In the genomic region with DNA sequence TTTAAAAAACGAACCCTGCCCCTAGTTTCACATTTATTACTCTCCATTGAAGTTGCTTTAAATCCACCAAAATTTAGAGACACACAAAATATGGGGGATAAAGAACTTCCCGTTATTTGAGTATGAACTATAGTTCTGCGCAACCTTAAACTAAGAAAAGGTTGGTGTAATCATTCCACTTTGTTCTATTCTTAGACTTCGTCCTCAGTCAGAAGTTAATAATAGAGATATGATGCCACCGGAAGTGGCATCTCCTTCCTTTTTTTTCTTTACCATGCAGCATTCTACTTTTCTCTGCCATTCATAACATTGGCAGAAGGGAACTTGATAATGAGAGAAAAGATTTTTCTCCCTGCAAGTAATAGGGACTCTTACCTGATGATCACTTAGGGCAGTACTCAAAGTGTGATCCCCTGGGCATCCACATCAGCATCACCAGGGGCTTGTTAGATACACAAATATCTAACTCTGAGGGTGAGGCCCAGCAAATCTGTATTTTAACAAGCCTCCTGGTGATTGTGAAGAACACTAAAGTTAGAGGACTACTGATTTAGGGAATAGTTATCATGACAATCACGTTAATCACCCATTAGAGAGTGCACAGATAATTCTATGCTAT, we compare ENCODE assay signal across 23 cellular contexts.
DNase-seq lines count a peak whose midpoint lies in the region; ATAC-seq and TF ChIP-seq lines count a peak whose summit lies in the region.
"Had no signal": no experiment of that assay in that cellular context is flagged by ENCODE, and none has a peak within 500 bp of the region (broad histone marks: within the 10 kb centered on the region; RNA-seq: fewer than 3 reads in every experiment).

No MANE protein-coding gene starts in this region.

- H3K9me3 ChIP-seq in right cardiac atrium (ENCODE audit: control insufficient read depth, low read length) (no peaks in the 10 kb centered on the region), upper lobe of right lung (no peaks in the 10 kb centered on the region)
- H3K9me3 ChIP-seq: HAP-1 had no signal

- no peak for TF ChIP-seq CTCF in upper lobe of right lung (IDR thresholded peaks at IDR 0.05)

- H3K27me3 ChIP-seq in right cardiac atrium (ENCODE audit: control insufficient read depth, insufficient read depth) (no peaks in the 10 kb centered on the region), upper lobe of right lung (no peaks in the 10 kb centered on the region)

- DNase-seq in Right ventricle myocardium inferior (ENCODE audit: missing footprints), result no peak
- no peak for DNase-seq in cardiac septum (ENCODE audit: low spot score)
- no peak for DNase-seq in Right ventricle myocardium superior
- no peak for DNase-seq in right cardiac atrium
- DNase-seq in upper lobe of right lung, result no peak
- no peak for DNase-seq in T1000 (lab: John Stamatoyannopoulos, UW)
- DNase-seq: AML-193; C1 segment of cervical spinal cord; Calu3; CD8-positive, alpha-beta memory T cell; KG1; NCI-H1417; NCI-H1694 treated with DMSO at 0.1 percent for 48 hours; NCI-H2081 treated with DMSO at 0.1 percent for 48 hours; NCI-H2171 treated with DMSO at 0.1 percent for 48 hours; NCI-H524 treated with DMSO at 0.1 percent for 48 hours; NCI-H82; PC-9 had no signal

- 62% methylated on average over 6 of the region's 6 CpGs for WGBS in right cardiac atrium

- H3K4me3 ChIP-seq in right cardiac atrium (ENCODE audit: low read length), result no peak overlapping the region
- no peak overlapping the region for H3K4me3 ChIP-seq in upper lobe of right lung
- H3K4me3 ChIP-seq: GM23338, HAP-1, PC-9 had no signal

- H3K27ac ChIP-seq in right cardiac atrium (ENCODE audit: low read length), result peak overlapping the region; percentile 43
- no peak overlapping the region for H3K27ac ChIP-seq in upper lobe of right lung
- H3K27ac ChIP-seq: PC-9, RWPE1 had no signal

- no peaks in the 10 kb centered on the region for H3K4me1 ChIP-seq in right cardiac atrium (ENCODE audit: control insufficient read depth, insufficient read depth, low read length)
- no peaks in the 10 kb centered on the region for H3K4me1 ChIP-seq in upper lobe of right lung

- no peaks in the 10 kb centered on the region for H3K36me3 ChIP-seq in upper lobe of right lung
- H3K36me3 ChIP-seq: HAP-1 had no signal

- peak; percentile 59 for ATAC-seq in Right ventricle myocardium inferior
- peak; percentile 90 for ATAC-seq in Right ventricle myocardium superior (ENCODE audit: poor library complexity)
- peak; percentile 56 to 59 for ATAC-seq in right cardiac atrium
- ATAC-seq in upper lobe of right lung, result peak; percentile 17
- ATAC-seq in GM21825 (IDR thresholded peaks at IDR 0.05; ENCODE audit: unreplicated experiment), result no peak
- no peak for ATAC-seq in esophagus mucosa
- ATAC-seq: GM23338 had no signal

- intact Hi-C loops in Right ventricle myocardium inferior (cut with DNase I) (no loop called here), cardiac septum (cut with DNase I) (no loop called here), Right ventricle myocardium superior (cut with DNase I) (no loop called here), right cardiac atrium (cut with DNase I) (no loop called here), upper lobe of right lung (cut with DNase I) (no loop called here)

Comparison
In these comparisons a context has a peak if more than half of its experiments do, and no peak if none do; other contexts are left out.
1. ATAC-seq: peak in Right ventricle myocardium inferior (single experiment), Right ventricle myocardium superior (single experiment), right cardiac atrium (2 of 2) and upper lobe of right lung (single experiment); none in GM21825 (single experiment) and esophagus mucosa (single experiment).